12 cellular contexts compared by ENCODE assay signal in genomic region chr19:13763300-13763699, GRCh38. TPM values are rescaled to one million over a fixed set of nuclear protein-coding genes. Genes with fewer than 3 reads are reported as not detected.
DNase-seq lines count a peak whose midpoint lies in the region; ATAC-seq and TF ChIP-seq lines count a peak whose summit lies in the region.
"Had no signal": no experiment of that assay in that cellular context is flagged by ENCODE, and none has a peak within 500 bp of the region (broad histone marks: within the 10 kb centered on the region; RNA-seq: fewer than 3 reads in every experiment).

No MANE protein-coding gene starts in this region.

- POLR2A ChIA-PET in T-cell (lab: Charles Lee), result interaction anchor here in 1 of 2 donors (0.6 kb wide), 1 partner anchor 256 kb away, joined by 3 read pairs; no protein-coding TSS in a partner anchor

- H3K27me3 Mint-ChIP-seq in stimulated activated naive CD8-positive, alpha-beta T cell treated with anti-CD3 and anti-CD28 coated beads, Interleukin-15, Interleukin-2, amounts not matched to agents 100 ng/mL and 50 ng/mL, for 24 hours, result no peaks in the 10 kb centered on the region
- H3K27me3 Mint-ChIP-seq in T-cell (no peaks in the 10 kb centered on the region), endodermal cell (ENCODE audit: insufficient read depth) (no peaks in the 10 kb centered on the region)

- H3K36me3 Mint-ChIP-seq in stimulated activated naive CD8-positive, alpha-beta T cell treated with anti-CD3 and anti-CD28 coated beads, Interleukin-15, Interleukin-2, amounts not matched to agents 100 ng/mL and 50 ng/mL, for 24 hours (ENCODE audit: low read depth), result peaks cover 37% of the 10 kb centered on the region
- H3K36me3 Mint-ChIP-seq in T-cell (peaks cover 14% of the 10 kb centered on the region), endodermal cell (ENCODE audit: low read depth) (peaks cover 44% of the 10 kb centered on the region)

- H3K27me3 ChIP-seq in endodermal cell (ENCODE audit: control insufficient read depth, insufficient read depth, low read length, poor library complexity, severe bottlenecking) (no peaks in the 10 kb centered on the region), vagina (no peaks in the 10 kb centered on the region)
- H3K27me3 ChIP-seq: BE2C had no signal

- peaks cover 17% of the 10 kb centered on the region for H3K4me1 Mint-ChIP-seq in stimulated activated naive CD8-positive, alpha-beta T cell treated with anti-CD3 and anti-CD28 coated beads, Interleukin-15, Interleukin-2, amounts not matched to agents 100 ng/mL and 50 ng/mL, for 24 hours (ENCODE audit: low read depth)
- H3K4me1 Mint-ChIP-seq in T-cell (peaks cover 16 to 22% (median 19%) of the 10 kb centered on the region in 3 donors), endodermal cell (peaks cover 5% of the 10 kb centered on the region)

- no peak for TF ChIP-seq POLR2A in vagina (IDR thresholded peaks at IDR 0.05)

- no peak overlapping the region for H3K27ac ChIP-seq in endodermal cell (ENCODE audit: low read depth, low read length)
- no peak overlapping the region for H3K27ac ChIP-seq in vagina

- no peaks in the 10 kb centered on the region for H3K9me3 Mint-ChIP-seq in stimulated activated naive CD8-positive, alpha-beta T cell treated with anti-CD3 and anti-CD28 coated beads, Interleukin-15, Interleukin-2, amounts not matched to agents 100 ng/mL and 50 ng/mL, for 24 hours
- H3K9me3 Mint-ChIP-seq in T-cell (no peaks in the 10 kb centered on the region), endodermal cell (peaks cover 1% of the 10 kb centered on the region)

- intact Hi-C loops in vagina (cut with DNase I), result no loop called here

- no peak overlapping the region for H3K9ac ChIP-seq in endodermal cell (ENCODE audit: extremely low read depth, low read length, poor library complexity, severe bottlenecking)

- WGBS in endodermal cell (ENCODE audit: insufficient coverage in 1 of 2, insufficient read length in 1 of 2), 2 experiments, result 90 to 97% methylated on average over 2 to 3 of the region's 3 CpGs

- no peak for DNase-seq in stimulated activated naive CD8-positive, alpha-beta T cell treated with anti-CD3 and anti-CD28 coated beads, Interleukin-15, Interleukin-2, amounts not matched to agents 100 U/mL and 50 U/mL, for 24 hours
- DNase-seq in T-cell, result no peak
- DNase-seq in endodermal cell, result no peak
- no peak for DNase-seq in vagina (ENCODE audit: extremely low spot score in 2 of 2)
- DNase-seq in stimulated activated CD4-positive, alpha-beta T cell treated with anti-CD3 and anti-CD28 coated beads, Interleukin-1b, Interleukin-23, amount 100 ng/mL, for 48 hours, result no peak
- DNase-seq in stimulated activated naive CD4-positive, alpha-beta T cell (lab: John Stamatoyannopoulos, UW), result no peak
- DNase-seq: BE2C; effector CD4-positive, alpha-beta T cell; NCI-H2171; psoas muscle had no signal

- H3K4me1 ChIP-seq in endodermal cell (ENCODE audit: control insufficient read depth, insufficient read depth, low read length) (no peaks in the 10 kb centered on the region), vagina (peaks cover 30% of the 10 kb centered on the region)
- H3K4me1 ChIP-seq: BE2C had no signal

- no peak overlapping the region for H3K27ac Mint-ChIP-seq in stimulated activated naive CD8-positive, alpha-beta T cell treated with anti-CD3 and anti-CD28 coated beads, Interleukin-15, Interleukin-2, amounts not matched to agents 100 ng/mL and 50 ng/mL, for 24 hours
- peak overlapping the region in 1 of 2 donors; percentile 92 for H3K27ac Mint-ChIP-seq in T-cell
- no peak overlapping the region for H3K27ac Mint-ChIP-seq in endodermal cell

- CTCF ChIA-PET in T-cell (lab: Charles Lee), result no interaction called here

- peak overlapping the region; percentile 85 for H3K4me3 Mint-ChIP-seq in stimulated activated naive CD8-positive, alpha-beta T cell treated with anti-CD3 and anti-CD28 coated beads, Interleukin-15, Interleukin-2, amounts not matched to agents 100 ng/mL and 50 ng/mL, for 24 hours
- H3K4me3 Mint-ChIP-seq in T-cell, result peak overlapping the region; percentile 72 to 93 (median 82)
- peak overlapping the region; percentile 62 for H3K4me3 Mint-ChIP-seq in endodermal cell

- H3K4me3 ChIP-seq in endodermal cell (ENCODE audit: low read length), result no peak overlapping the region
- H3K4me3 ChIP-seq in vagina, result no peak overlapping the region

- ATAC-seq in stimulated activated naive CD8-positive, alpha-beta T cell treated with anti-CD3 and anti-CD28 coated beads, Interleukin-15, Interleukin-2, amounts not matched to agents 100 U/mL and 50 U/mL, for 24 hours, result no peak
- ATAC-seq in T-cell (replicated peaks in 1 of 4), result no peak
- ATAC-seq in SK-N-SH treated with all-trans-retinoic acid at 6 μM for 48 hours, result no peak

- H3K36me3 ChIP-seq in endodermal cell (ENCODE audit: control insufficient read depth, insufficient read depth, low read length), result peaks cover 39% of the 10 kb centered on the region
- H3K36me3 ChIP-seq in vagina, result peaks cover 0 to 48% of the 10 kb centered on the region in 2 donors

- H3K9me3 ChIP-seq in endodermal cell (ENCODE audit: control insufficient read depth, low read length) (no peaks in the 10 kb centered on the region), vagina (no peaks in the 10 kb centered on the region)
- H3K9me3 ChIP-seq: BE2C, psoas muscle had no signal

- no peak for TF ChIP-seq CTCF in endodermal cell (conservative IDR thresholded peaks at IDR 0.05)
- TF ChIP-seq CTCF in vagina (IDR thresholded peaks at IDR 0.05), result no peak

TF ChIP-seq in SK-N-SH treated with all-trans-retinoic acid at 6 μM for 48 hours, 23 proteins besides CTCF, POLR2A, EP300 and RAD21:
- no peak for TF ChIP-seq CSRNP3 (CRISPR knock-in tag; IDR thresholded peaks at IDR 0.05)

RNA-seq across cellular contexts. Expression of gene MRI1, which starts 1.0 kb away (rescaled TPM):
- total RNA-seq in T-cell (100 to 1,000 TPM in 2 of 5 donors, 10 to 100 TPM in 3; 37.6 to 107 (median 94.3) TPM), endodermal cell (10 to 100 TPM; 19.6 to 29.6 TPM), vagina (69.0 TPM)
- polyA plus RNA-seq in endodermal cell (2013, experiment 1 of 2), result 20.7 TPM
- polyA plus RNA-seq in endodermal cell (2013, experiment 2 of 2), result 20.5 TPM

RNA-seq across cellular contexts. Expression of gene C19orf53, which starts 11.0 kb away (rescaled TPM):
- 10 to 100 TPM; 69.7 to 82.1 (median 76.8) TPM for total RNA-seq in T-cell
- 100 to 1,000 TPM; 106 to 114 TPM for total RNA-seq in endodermal cell
- 141 TPM for polyA plus RNA-seq in endodermal cell (2013, experiment 1 of 2)
- polyA plus RNA-seq in endodermal cell (2013, experiment 2 of 2), result 125 TPM
- total RNA-seq in vagina, result 189 TPM

RNA-seq across cellular contexts. Expression of gene ZSWIM4, which starts 31.9 kb away (rescaled TPM):
- total RNA-seq in T-cell, result 1 to 10 TPM; 5.4 to 9.8 (median 9.0) TPM
- 10 to 100 TPM; 30.0 to 41.9 TPM for total RNA-seq in endodermal cell
- 22.9 TPM for polyA plus RNA-seq in endodermal cell (2013, experiment 1 of 2)
- polyA plus RNA-seq in endodermal cell (2013, experiment 2 of 2), result 20.7 TPM
- total RNA-seq in vagina, result 13.0 TPM
